In genomic region chr21:37904879-37905278, GRCh38 we compare ENCODE assay signal across 24 cellular contexts. TPM values are rescaled to one million over a fixed set of nuclear protein-coding genes. Genes with fewer than 3 reads are reported as not detected.
DNase-seq lines count a peak whose midpoint lies in the region; ATAC-seq lines count a peak whose summit lies in the region.
"Had no signal": no experiment of that assay in that cellular context is flagged by ENCODE, and none has a peak within 500 bp of the region (broad histone marks: within the 10 kb centered on the region; RNA-seq: fewer than 3 reads in every experiment).

No MANE protein-coding gene starts in this region.

- no peaks in the 10 kb centered on the region for H3K4me1 Mint-ChIP-seq in activated naive CD4-positive, alpha-beta T cell treated with anti-CD3 and anti-CD28 coated beads, Interleukin-2, amount 10 ng/mL, durations not matched to agents 7 days and 5 days
- H3K4me1 Mint-ChIP-seq: activated CD4-positive, alpha-beta T cell treated with anti-CD3 and anti-CD28 coated beads, Interleukin-2, amount 10 ng/mL, durations not matched to agents 24 days and 14 days; CD4-positive, alpha-beta memory T cell; central memory CD8-positive, alpha-beta T cell had no signal

- whole genome bisulfite sequencing in right cardiac atrium = 29% methylated on average over 4 of the region's 4 CpGs

- H3K27ac ChIP-seq in right cardiac atrium (ENCODE audit: low read length) = no peak overlapping the region
- H3K27ac ChIP-seq: suprapubic skin had no signal

- no peaks in the 10 kb centered on the region for H3K4me1 ChIP-seq in right cardiac atrium (ENCODE audit: control insufficient read depth, insufficient read depth, low read length)
- H3K4me1 ChIP-seq: suprapubic skin had no signal

- H3K27me3 ChIP-seq in right cardiac atrium (ENCODE audit: control insufficient read depth, insufficient read depth) = no peaks in the 10 kb centered on the region

- H3K9me3 ChIP-seq in right cardiac atrium (ENCODE audit: control insufficient read depth, low read length) = no peaks in the 10 kb centered on the region
- H3K9me3 ChIP-seq: suprapubic skin had no signal

- DNase-seq in Right ventricle myocardium superior (peak; percentile 72), cardiac septum (ENCODE audit: low spot score) (no peak), astrocyte of the hippocampus (ENCODE audit: low read depth, low spot score) (peak; percentile 18), right cardiac atrium (peak; percentile 41 to 76 (median 59)), SIG-M5 treated with dmso at 0.1 percent for 504 hours (lab: John Stamatoyannopoulos, UW; ENCODE audit: unreplicated experiment) (no peak)
- DNase-seq in activated naive CD4-positive, alpha-beta T cell treated with anti-CD3 and anti-CD28 coated beads, Interleukin-2, amount 10 ng/mL, durations not matched to agents 7 days and 5 days = no peak
- DNase-seq: activated CD4-positive, alpha-beta T cell treated with anti-CD3 and anti-CD28 coated beads, Interleukin-2, amount 10 ng/mL, durations not matched to agents 24 days and 14 days; activated gamma-delta T cell; activated T-cell treated with anti-CD3 and anti-CD28 coated beads, Interleukin-2, amount 50 U/mL, for 24 hours; AML-193; CD4-positive, alpha-beta memory T cell; NCI-H1048; NCI-H2107; NCI-H510A treated with DMSO at 0.1 percent for 48 hours; SIG-M5; stimulated activated naive CD4-positive, alpha-beta T cell had no signal

- H3K27ac Mint-ChIP-seq in activated naive CD4-positive, alpha-beta T cell treated with anti-CD3 and anti-CD28 coated beads, Interleukin-2, amount 10 ng/mL, durations not matched to agents 7 days and 5 days = no peak overlapping the region
- H3K27ac Mint-ChIP-seq: activated CD4-positive, alpha-beta T cell treated with anti-CD3 and anti-CD28 coated beads, Interleukin-2, amount 10 ng/mL, durations not matched to agents 24 days and 14 days; activated T-cell treated with anti-CD3 and anti-CD28 coated beads, Interleukin-2, amount 50 U/mL, for 24 hours; CD4-positive, alpha-beta memory T cell had no signal

- ATAC-seq in Right ventricle myocardium superior (ENCODE audit: poor library complexity) (peak; percentile 98), right cardiac atrium (peak; percentile 91 to 93), GM18861 (IDR thresholded peaks at IDR 0.05; ENCODE audit: unreplicated experiment) (no peak), HG02938 (IDR thresholded peaks at IDR 0.05; ENCODE audit: unreplicated experiment) (no peak)

- CTCF ChIA-PET in activated naive CD4-positive, alpha-beta T cell treated with anti-CD3 and anti-CD28 coated beads, Interleukin-2, amount 10 ng/mL, durations not matched to agents 7 days and 5 days (lab: Charles Lee) = no interaction called here

- intact Hi-C loops in Right ventricle myocardium superior (cut with DNase I) (no loop called here), cardiac septum (cut with DNase I) (no loop called here), right cardiac atrium (cut with DNase I) (no loop called here)

- H3K4me3 Mint-ChIP-seq in activated naive CD4-positive, alpha-beta T cell treated with anti-CD3 and anti-CD28 coated beads, Interleukin-2, amount 10 ng/mL, durations not matched to agents 7 days and 5 days = no peak overlapping the region
- H3K4me3 Mint-ChIP-seq: activated CD4-positive, alpha-beta T cell treated with anti-CD3 and anti-CD28 coated beads, Interleukin-2, amount 10 ng/mL, durations not matched to agents 24 days and 14 days; activated T-cell treated with anti-CD3 and anti-CD28 coated beads, Interleukin-2, amount 50 U/mL, for 24 hours; central memory CD8-positive, alpha-beta T cell had no signal

- H3K36me3 Mint-ChIP-seq in activated naive CD4-positive, alpha-beta T cell treated with anti-CD3 and anti-CD28 coated beads, Interleukin-2, amount 10 ng/mL, durations not matched to agents 7 days and 5 days = no peaks in the 10 kb centered on the region
- H3K36me3 Mint-ChIP-seq: CD4-positive, alpha-beta memory T cell had no signal

- H3K27me3 Mint-ChIP-seq in activated naive CD4-positive, alpha-beta T cell treated with anti-CD3 and anti-CD28 coated beads, Interleukin-2, amount 10 ng/mL, durations not matched to agents 7 days and 5 days = no peaks in the 10 kb centered on the region

- no peaks in the 10 kb centered on the region for H3K9me3 Mint-ChIP-seq in activated naive CD4-positive, alpha-beta T cell treated with anti-CD3 and anti-CD28 coated beads, Interleukin-2, amount 10 ng/mL, durations not matched to agents 7 days and 5 days
- H3K9me3 Mint-ChIP-seq: activated CD4-positive, alpha-beta T cell treated with anti-CD3 and anti-CD28 coated beads, Interleukin-2, amount 10 ng/mL, durations not matched to agents 24 days and 14 days; activated T-cell treated with anti-CD3 and anti-CD28 coated beads, Interleukin-2, amount 50 U/mL, for 24 hours; CD4-positive, alpha-beta memory T cell; central memory CD8-positive, alpha-beta T cell had no signal

- no peak overlapping the region for H3K4me3 ChIP-seq in right cardiac atrium (ENCODE audit: low read length)
- H3K4me3 ChIP-seq: lung, suprapubic skin had no signal

RNA-seq across cellular contexts. Expression of gene KCNJ6, which starts 11.4 kb away (rescaled TPM):
- not detected for total RNA-seq in Right ventricle myocardium superior
- total RNA-seq in cardiac septum = not detected
- under 1 TPM in 1 of 4 donors, not detected in 3; 0.03 TPM for total RNA-seq in right cardiac atrium
- not detected for polyA plus RNA-seq in right cardiac atrium
- total RNA-seq: A172; activated CD4-positive, alpha-beta T cell treated with anti-CD3 and anti-CD28 coated beads, Interleukin-2, amount 10 ng/mL, durations not matched to agents 24 days and 14 days; CD4-positive, alpha-beta memory T cell; H4; suprapubic skin had no signal
- polyA plus RNA-seq: CD4-positive, alpha-beta memory T cell; keratinocyte had no signal

Comparison
In these comparisons a context has a peak if more than half of its experiments do, and no peak if none do; other contexts are left out.
1. DNase-seq: peak in Right ventricle myocardium superior (single experiment), astrocyte of the hippocampus (single experiment) and right cardiac atrium (3 of 3); none in cardiac septum (single experiment), SIG-M5 treated with dmso at 0.1 percent for 504 hours (single experiment) and activated naive CD4-positive, alpha-beta T cell treated with anti-CD3 and anti-CD28 coated beads, Interleukin-2, amount 10 ng/mL, durations not matched to agents 7 days and 5 days (single experiment).
2. ATAC-seq: peak in Right ventricle myocardium superior (single experiment) and right cardiac atrium (2 of 2); none in GM18861 (single experiment) and HG02938 (single experiment).